11 cellular contexts compared by ENCODE assay signal in genomic region chr14:91866061-91866460, GRCh38. TPM values are rescaled to one million over a fixed set of nuclear protein-coding genes. Genes with fewer than 3 reads are reported as not detected.
DNase-seq lines count a peak whose midpoint lies in the region; ATAC-seq and TF ChIP-seq lines count a peak whose summit lies in the region.
"Had no signal": no experiment of that assay in that cellular context is flagged by ENCODE, and none has a peak within 500 bp of the region (broad histone marks: within the 10 kb centered on the region; RNA-seq: fewer than 3 reads in every experiment).

No MANE protein-coding gene starts in this region.

- H4K91ac ChIP-seq in trophoblast cell (ENCODE audit: low read depth, low read length): no peak overlapping the region

- H3K9me3 ChIP-seq in fibroblast of lung (ENCODE audit: control insufficient read depth, insufficient read depth, low read depth, low read length) (no peaks in the 10 kb centered on the region), transverse colon (no peaks in the 10 kb centered on the region), trophoblast cell (ENCODE audit: insufficient read depth, low read depth, low read length) (peaks cover 5% of the 10 kb centered on the region)

- POLR2A ChIA-PET in activated CD4-positive, alpha-beta memory T cell treated with anti-CD3 and anti-CD28 coated beads for 36 hours (lab: Charles Lee): interaction anchor here (0.9 to 1.9 kb wide), 2 partner anchors 7 to 174 kb away, joined by 4 to 7 read pairs; partner anchors contain the start of gene TRIP11

- H4K20me1 ChIP-seq in fibroblast of lung (ENCODE audit: control insufficient read depth, extremely low read depth, insufficient read depth, low read length): no peaks in the 10 kb centered on the region

- H2AFZ ChIP-seq in fibroblast of lung (ENCODE audit: low read length): no peak overlapping the region
- H2AFZ ChIP-seq in trophoblast cell (ENCODE audit: insufficient read depth, low read length, poor library complexity): no peak overlapping the region

- H3K4ac ChIP-seq in trophoblast cell (ENCODE audit: low read depth, low read length): no peak overlapping the region

- peaks cover 8% of the 10 kb centered on the region for H3K36me3 Mint-ChIP-seq in activated T-cell treated with anti-CD3 and anti-CD28 coated beads, Interleukin-2, amount 50 U/mL, for 4 hours (ENCODE audit: insufficient read depth)
- peaks cover 3% of the 10 kb centered on the region for H3K36me3 Mint-ChIP-seq in activated CD4-positive, alpha-beta memory T cell treated with anti-CD3 and anti-CD28 coated beads for 36 hours

- no peak overlapping the region for H4K12ac ChIP-seq in trophoblast cell (ENCODE audit: low read depth, low read length)

- H3K27ac Mint-ChIP-seq in activated CD4-positive, alpha-beta memory T cell treated with anti-CD3 and anti-CD28 coated beads for 36 hours: peak overlapping the region; percentile 94

- no peak overlapping the region for H3K9ac ChIP-seq in fibroblast of lung (ENCODE audit: insufficient read depth, low read length)
- no peak overlapping the region for H3K9ac ChIP-seq in trophoblast cell (ENCODE audit: low read length)

- CTCF ChIA-PET in activated CD4-positive, alpha-beta memory T cell treated with anti-CD3 and anti-CD28 coated beads for 36 hours (lab: Charles Lee): interaction anchor here (1.2 to 2.5 kb wide), 2 partner anchors 26 to 30 kb away, joined by 4 to 8 read pairs; no protein-coding TSS in a partner anchor

- TF ChIP-seq POLR2A in transverse colon (IDR thresholded peaks at IDR 0.05): no peak

- intact Hi-C loops in activated CD4-positive, alpha-beta memory T cell treated with anti-CD3 and anti-CD28 coated beads for 36 hours (cut with micrococcal nuclease): loop anchor here (1.0 to 10.0 kb wide), 6 partner anchors 8 to 1481 kb away; partner anchors contain the start of gene PPP4R3A
- intact Hi-C loops in transverse colon (cut with DNase I; ENCODE audit: low total_unique reads): no loop called here

- no peak for TF ChIP-seq EP300 in transverse colon (IDR thresholded peaks at IDR 0.05; ENCODE audit: low read depth)

- H2BK120ac ChIP-seq in trophoblast cell (ENCODE audit: insufficient read depth, low read length, poor library complexity): no peak overlapping the region

- no peak overlapping the region for H2BK12ac ChIP-seq in trophoblast cell (ENCODE audit: low read length)

- WGBS in transverse colon (ENCODE audit: low coverage in 1 of 2), 2 donors: 57 to 79% methylated on average over 2 of the region's 2 CpGs
- whole genome bisulfite sequencing in trophoblast cell (ENCODE audit: extremely low coverage, insufficient coverage, insufficient read length): no CpG with 5 or more reads among the region's 2 CpGs

- H3K4me3 ChIP-seq in fibroblast of lung (replicated peaks in 1 of 4; ENCODE audit: control extremely low read depth in 1 of 4, insufficient read depth in 1 of 4, low read depth in 3 of 4, low read length in 4 of 4): no peak overlapping the region
- H3K4me3 ChIP-seq in transverse colon: peak overlapping the region in 1 of 4 donors; percentile 30
- no peak overlapping the region for H3K4me3 ChIP-seq in trophoblast cell (ENCODE audit: low read depth, low read length)

- no peaks in the 10 kb centered on the region for H3K79me2 ChIP-seq in fibroblast of lung (ENCODE audit: control insufficient read depth, insufficient read depth, low read length)
- H3K79me2 ChIP-seq in trophoblast cell (ENCODE audit: control insufficient read depth, insufficient read depth, low read length, poor library complexity): no peaks in the 10 kb centered on the region

- no peak for DNase-seq in activated T-cell treated with anti-CD3 and anti-CD28 coated beads, Interleukin-2, amount 50 U/mL, for 4 hours
- DNase-seq in activated T-cell treated with anti-CD3 and anti-CD28 coated beads for 4 hours: no peak
- peak; percentile 73 for DNase-seq in activated CD4-positive, alpha-beta memory T cell treated with anti-CD3 and anti-CD28 coated beads for 36 hours
- DNase-seq in fibroblast of lung (ENCODE audit: low read depth in 2 of 2): peak; percentile 53 to 82
- DNase-seq in transverse colon: no peak
- no peak for DNase-seq in trophoblast cell
- DNase-seq in NCI-H128 (lab: John Stamatoyannopoulos, UW; ENCODE audit: unreplicated experiment): no peak
- DNase-seq: NCI-H1048, NCI-H774 had no signal

- H3K4me2 ChIP-seq in fibroblast of lung (ENCODE audit: extremely low read depth, insufficient read depth, low read length) (no peak overlapping the region), trophoblast cell (ENCODE audit: low read length) (no peak overlapping the region)

- no peak overlapping the region for H2AK5ac ChIP-seq in trophoblast cell (ENCODE audit: low read length)

- H3K27me3 ChIP-seq in fibroblast of lung (ENCODE audit: control insufficient read depth, insufficient read depth, low read length) (no peaks in the 10 kb centered on the region), transverse colon (no peaks in the 10 kb centered on the region), trophoblast cell (ENCODE audit: insufficient read depth, low read length) (no peaks in the 10 kb centered on the region)

- H3K23ac ChIP-seq in trophoblast cell (ENCODE audit: low read length): no peak overlapping the region

- ATAC-seq in activated T-cell treated with anti-CD3 and anti-CD28 coated beads, Interleukin-2, amount 50 U/mL, for 4 hours: peak; percentile 32 to 33
- no peak for ATAC-seq in GM18511 (IDR thresholded peaks at IDR 0.05; ENCODE audit: unreplicated experiment)
- ATAC-seq: HCT116 had no signal

- H3K27ac ChIP-seq in fibroblast of lung (ENCODE audit: insufficient read depth, low read length) (no peak overlapping the region), transverse colon (peak overlapping the region; percentile 20 to 52 (median 25)), trophoblast cell (ENCODE audit: low read depth, low read length) (no peak overlapping the region)

- no peak overlapping the region for H4K8ac ChIP-seq in trophoblast cell (ENCODE audit: low read depth, low read length)

- H3K9me3 Mint-ChIP-seq in activated T-cell treated with anti-CD3 and anti-CD28 coated beads, Interleukin-2, amount 50 U/mL, for 4 hours: no peaks in the 10 kb centered on the region
- H3K9me3 Mint-ChIP-seq in activated CD4-positive, alpha-beta memory T cell treated with anti-CD3 and anti-CD28 coated beads for 36 hours: no peaks in the 10 kb centered on the region

- H3K4me3 Mint-ChIP-seq in activated T-cell treated with anti-CD3 and anti-CD28 coated beads, Interleukin-2, amount 50 U/mL, for 4 hours: peak overlapping the region; percentile 83
- H3K4me3 Mint-ChIP-seq in activated CD4-positive, alpha-beta memory T cell treated with anti-CD3 and anti-CD28 coated beads for 36 hours: peak overlapping the region; percentile 87

- no peak overlapping the region for H3K14ac ChIP-seq in trophoblast cell (ENCODE audit: low read length)

- no peaks in the 10 kb centered on the region for H3K79me1 ChIP-seq in trophoblast cell (ENCODE audit: low read length)

- H3K27me3 Mint-ChIP-seq in activated T-cell treated with anti-CD3 and anti-CD28 coated beads, Interleukin-2, amount 50 U/mL, for 4 hours (ENCODE audit: low read depth): no peaks in the 10 kb centered on the region
- H3K27me3 Mint-ChIP-seq in activated CD4-positive, alpha-beta memory T cell treated with anti-CD3 and anti-CD28 coated beads for 36 hours: no peaks in the 10 kb centered on the region

- H3K36me3 ChIP-seq in fibroblast of lung (ENCODE audit: control insufficient read depth, insufficient read depth, low read length) (no peaks in the 10 kb centered on the region), transverse colon (peaks cover 0 to 3% (median 1%) of the 10 kb centered on the region in 4 donors), trophoblast cell (ENCODE audit: control insufficient read depth in 1 of 2, insufficient read depth in 2 of 2, low read length in 2 of 2) (peaks cover 2 to 4% of the 10 kb centered on the region in 2 experiments)

- no peak overlapping the region for H3K18ac ChIP-seq in trophoblast cell (ENCODE audit: low read length)

- peaks cover 94% of the 10 kb centered on the region for H3K4me1 Mint-ChIP-seq in activated T-cell treated with anti-CD3 and anti-CD28 coated beads, Interleukin-2, amount 50 U/mL, for 4 hours (ENCODE audit: low read depth)
- peaks cover 92% of the 10 kb centered on the region for H3K4me1 Mint-ChIP-seq in activated CD4-positive, alpha-beta memory T cell treated with anti-CD3 and anti-CD28 coated beads for 36 hours (ENCODE audit: low read depth)

- peaks cover 3% of the 10 kb centered on the region for H3K4me1 ChIP-seq in fibroblast of lung (ENCODE audit: control insufficient read depth, extremely low read depth, insufficient read depth, low read length)
- peaks cover 0 to 23% (median 2%) of the 10 kb centered on the region in 4 donors for H3K4me1 ChIP-seq in transverse colon
- H3K4me1 ChIP-seq in trophoblast cell (ENCODE audit: control insufficient read depth in 1 of 2, insufficient read depth in 2 of 2, low read length in 2 of 2): peaks cover 0 to 5% of the 10 kb centered on the region in 2 experiments

- H2BK5ac ChIP-seq in trophoblast cell (ENCODE audit: low read depth, low read length, poor library complexity): no peak overlapping the region

- TF ChIP-seq CTCF in fibroblast of lung (conservative IDR thresholded peaks at IDR 0.05 in 1 of 2, IDR thresholded peaks at IDR 0.05 in 1 of 2; ENCODE audit: low read depth in 1 of 2, low read length in 2 of 2): no peak
- TF ChIP-seq CTCF in transverse colon (IDR thresholded peaks at IDR 0.05): no peak

- in situ Hi-C loops in transverse colon (cut with MboI; ENCODE audit: low pct_ligation_motif_present in 1 of 4, low pct_unique_long_range_greater_than_20kb in 1 of 4, low sequenced_read_pairs in 3 of 4): no loop called here

RNA-seq across cellular contexts. Expression of gene TC2N, which starts 1.3 kb away (rescaled TPM):
- total RNA-seq in activated T-cell treated with anti-CD3 and anti-CD28 coated beads, Interleukin-2, amount 50 U/mL, for 4 hours: 10 to 100 TPM in 2 of 3 donors, 1 to 10 TPM in 1; 9.4 to 12.9 (median 10.7) TPM
- total RNA-seq in activated CD4-positive, alpha-beta memory T cell treated with anti-CD3 and anti-CD28 coated beads for 36 hours: 10 to 100 TPM; 44.9 to 46.6 TPM
- total RNA-seq in fibroblast of lung: 0.26 and 0.83 TPM in 2 replicates
- polyA plus RNA-seq in fibroblast of lung: 0.09 and 0.19 TPM in 2 replicates
- 0.14 and 0.20 TPM in 2 replicates for polyA plus RNA-seq in fibroblast of lung (2012)
- polyA minus RNA-seq in fibroblast of lung (ENCODE audit: low replicate concordance): 2.2 TPM in 1 of 2 replicates, not detected in the other
- total RNA-seq in transverse colon: 10 to 100 TPM; 36.0 to 85.4 (median 53.7) TPM
- 12.1 and 12.5 TPM in 2 replicates for polyA plus RNA-seq in trophoblast cell (2013)

Comparison
In these comparisons a context has a peak if more than half of its experiments do, and no peak if none do; other contexts are left out.
1. DNase-seq: peak in activated CD4-positive, alpha-beta memory T cell treated with anti-CD3 and anti-CD28 coated beads for 36 hours (single experiment) and fibroblast of lung (2 of 2); none in activated T-cell treated with anti-CD3 and anti-CD28 coated beads, Interleukin-2, amount 50 U/mL, for 4 hours (single experiment), activated T-cell treated with anti-CD3 and anti-CD28 coated beads for 4 hours (single experiment), transverse colon (single experiment), trophoblast cell (0 of 2) and NCI-H128 (single experiment).
2. H3K27ac ChIP-seq: peak in transverse colon (4 of 4); none in fibroblast of lung (single experiment) and trophoblast cell (single experiment).